ENCODE assay signal across 1 cellular context in genomic region chr14:96961895-96962294, GRCh38.
TF ChIP-seq lines count a peak whose summit lies in the region.

No MANE protein-coding gene starts in this region.

TF ChIP-seq in SK-N-SH, 30 proteins besides CTCF, POLR2A, EP300 and RAD21 (continued from another document):
- TF ChIP-seq RXRA (IDR thresholded peaks at IDR 0.05; ENCODE audit: borderline replicate concordance, low read depth), result no peak
- TF ChIP-seq SMC3 (IDR thresholded peaks at IDR 0.05; ENCODE audit: low read depth, low read length), result no peak
- TF ChIP-seq SIN3A (IDR thresholded peaks at IDR 0.05; ENCODE audit: borderline replicate concordance, low read depth, low read length), result no peak
- no peak for TF ChIP-seq MAX (IDR thresholded peaks at IDR 0.05; ENCODE audit: low read depth)
- no peak for TF ChIP-seq CHD2 (IDR thresholded peaks at IDR 0.05; ENCODE audit: low read length, partially characterized antibody)
- TF ChIP-seq, protein P1, sequence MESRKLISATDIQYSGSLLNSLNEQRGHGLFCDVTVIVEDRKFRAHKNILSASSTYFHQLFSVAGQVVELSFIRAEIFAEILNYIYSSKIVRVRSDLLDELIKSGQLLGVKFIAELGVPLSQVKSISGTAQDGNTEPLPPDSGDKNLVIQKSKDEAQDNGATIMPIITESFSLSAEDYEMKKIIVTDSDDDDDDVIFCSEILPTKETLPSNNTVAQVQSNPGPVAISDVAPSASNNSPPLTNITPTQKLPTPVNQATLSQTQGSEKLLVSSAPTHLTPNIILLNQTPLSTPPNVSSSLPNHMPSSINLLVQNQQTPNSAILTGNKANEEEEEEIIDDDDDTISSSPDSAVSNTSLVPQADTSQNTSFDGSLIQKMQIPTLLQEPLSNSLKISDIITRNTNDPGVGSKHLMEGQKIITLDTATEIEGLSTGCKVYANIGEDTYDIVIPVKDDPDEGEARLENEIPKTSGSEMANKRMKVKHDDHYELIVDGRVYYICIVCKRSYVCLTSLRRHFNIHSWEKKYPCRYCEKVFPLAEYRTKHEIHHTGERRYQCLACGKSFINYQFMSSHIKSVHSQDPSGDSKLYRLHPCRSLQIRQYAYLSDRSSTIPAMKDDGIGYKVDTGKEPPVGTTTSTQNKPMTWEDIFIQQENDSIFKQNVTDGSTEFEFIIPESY (IDR thresholded peaks at IDR 0.05; ENCODE audit: borderline replicate concordance, low read depth), result no peak
- no peak for TF ChIP-seq USF2 (IDR thresholded peaks at IDR 0.05; ENCODE audit: borderline replicate concordance, low read depth, low read length)
- no peak for TF ChIP-seq RCOR1 (IDR thresholded peaks at IDR 0.05; ENCODE audit: low read length)
- TF ChIP-seq FOXJ3 (CRISPR knock-in tag; IDR thresholded peaks at IDR 0.05), result no peak
TF ChIP-seq in SK-N-SH: peak in this region for 0.
